In the genomic region with DNA sequence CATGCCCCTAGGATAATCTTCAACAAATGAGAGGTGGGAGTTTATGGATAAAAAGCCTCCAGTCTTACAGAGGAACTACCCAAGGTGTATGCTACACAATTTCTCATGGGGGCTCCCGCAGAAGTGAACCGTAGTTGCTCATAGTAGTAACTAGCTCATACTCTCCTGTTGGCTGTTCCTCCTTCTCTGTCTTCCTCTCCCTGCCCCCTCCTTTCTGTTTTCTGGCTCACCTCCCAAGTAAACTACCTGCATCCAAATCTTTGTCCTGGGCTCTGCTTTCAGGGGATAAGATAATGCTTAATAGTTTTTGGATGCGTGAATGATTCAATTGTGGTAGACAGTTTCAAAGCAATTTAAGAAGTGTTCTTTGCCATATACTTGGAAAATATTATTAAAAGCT, we compare ENCODE assay signal across 21 cellular contexts.
"Had no signal": no experiment of that assay in that cellular context is flagged by ENCODE, and none has a peak within 500 bp of the region (broad histone marks: within the 10 kb centered on the region; RNA-seq: fewer than 3 reads in every experiment).

No MANE protein-coding gene starts in this region.

- H3K4me1 ChIP-seq: left ventricle myocardium inferior, right atrium auricular region, right lobe of liver, tibial nerve, uterus had no signal

- H3K4me3 ChIP-seq: hepatocyte, left ventricle myocardium inferior, lung, ovary, right atrium auricular region, right lobe of liver, smooth muscle cell, tibial nerve, uterus had no signal

- ATAC-seq: natural killer cell; right lobe of liver; stimulated activated memory B cell treated with anti-CD40 and anti-IgM and Interleukin-4, amounts not matched to agents 10 μg/mL and 1 μg/mL and 100 μg/mL, for 72 hours; stimulated activated naive CD8-positive, alpha-beta T cell treated with anti-CD3 and anti-CD28 coated beads, Interleukin-15, amount 100 ng/mL, for 72 hours had no signal

- H3K27ac ChIP-seq: hepatocyte, left ventricle myocardium inferior, ovary, right atrium auricular region, right lobe of liver, tibial nerve, uterus had no signal

- H3K36me3 ChIP-seq: left ventricle myocardium inferior, ovary, right atrium auricular region, right lobe of liver, tibial nerve, uterus had no signal

- DNase-seq: islet precursor cell; left ventricle myocardium inferior; mesendoderm; naive B cell; natural killer cell; ovary; right lobe of liver; stimulated activated CD4-positive, alpha-beta T cell treated with anti-CD3 and anti-CD28 coated beads, Interleukin-1b, Interleukin-23, amount 100 ng/mL, for 48 hours; stimulated activated CD4-positive, alpha-beta T cell treated with anti-CD3 and anti-CD28 coated beads, Interleukin-2, amount 100 ng/mL, for 48 hours; stimulated activated CD4-positive, alpha-beta T cell treated with anti-CD3 and anti-CD28 coated beads, Interleukin-4, amount 100 ng/mL, for 4 hours; stimulated activated CD8-positive, alpha-beta memory T cell treated with anti-CD3 and anti-CD28 coated beads, Interleukin-4, amount 100 ng/mL, for 48 hours; stimulated activated naive CD4-positive, alpha-beta T cell treated with Interleukin-2 at 50 U/mL for 16 hours; stimulated activated naive CD8-positive, alpha-beta T cell treated with anti-CD3 and anti-CD28 coated beads, Interleukin-15, amount 100 ng/mL, for 72 hours; substantia nigra; uterus had no signal

- H2AFZ ChIP-seq: hepatocyte had no signal

- H3K9me3 ChIP-seq: ovary, right atrium auricular region, right lobe of liver, uterus had no signal

- H3K4me2 ChIP-seq: hepatocyte, smooth muscle cell had no signal

- H3K27me3 ChIP-seq: hepatocyte, ovary, right atrium auricular region, right lobe of liver, tibial nerve, uterus had no signal

- H3K79me2 ChIP-seq: hepatocyte had no signal
